In the genomic region with DNA sequence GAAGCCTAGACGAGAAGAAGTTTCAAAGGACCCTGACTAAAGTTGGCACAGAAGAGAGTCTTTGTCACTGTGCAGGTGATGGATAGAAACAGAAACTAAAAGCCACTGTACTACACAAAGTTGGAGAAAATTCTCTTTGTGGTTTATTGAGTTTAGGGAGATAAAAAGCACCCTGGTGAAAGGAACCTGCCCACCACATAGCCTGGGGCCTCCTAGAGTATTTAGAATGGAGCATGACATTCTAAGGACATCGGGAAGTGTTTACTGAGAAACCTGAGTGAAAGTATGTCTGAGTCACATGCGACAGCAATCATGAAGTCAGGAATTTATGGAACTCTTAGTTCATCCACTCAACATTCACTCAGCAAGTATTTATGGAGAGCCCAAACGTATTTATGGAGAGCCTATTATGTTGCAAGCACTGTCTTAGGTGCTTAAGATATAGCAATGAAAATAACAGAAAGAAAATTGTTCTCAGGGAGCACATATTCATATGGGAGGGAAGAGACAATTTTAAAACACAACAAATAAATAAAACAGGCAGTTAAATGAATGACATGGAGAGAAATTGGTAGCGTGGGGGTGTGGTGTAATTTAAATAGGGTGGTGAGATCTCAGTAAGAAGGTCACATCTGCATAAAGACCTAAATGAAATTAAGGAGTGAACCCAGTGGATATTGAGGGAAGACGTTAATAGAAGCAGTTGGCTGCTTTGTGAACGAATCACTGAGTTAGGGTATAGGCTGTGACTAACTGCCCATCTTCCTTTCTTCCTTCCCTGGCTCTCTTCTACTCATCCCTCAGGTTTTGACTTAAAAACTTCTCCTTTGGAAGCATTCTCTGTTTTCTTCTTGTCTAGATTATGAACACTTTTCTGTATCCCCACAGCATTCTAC, we compare ENCODE assay signal across 8 cellular contexts.
DNase-seq lines count a peak whose midpoint lies in the region; ATAC-seq and TF ChIP-seq lines count a peak whose summit lies in the region.

No MANE protein-coding gene starts in this region.

- H3K9me3 ChIP-seq in A673 (ENCODE audit: low read depth, low read length, poor library complexity, severe bottlenecking): no peaks in the 10 kb centered on the region
- H3K9me3 ChIP-seq in esophagus squamous epithelium: no peaks in the 10 kb centered on the region

- BruUV-seq in A673 (replicated peaks; lab: Mats Ljungman, UMichigan): no TSS peak

- TF ChIP-seq CTCF in A673 (conservative IDR thresholded peaks at IDR 0.05; ENCODE audit: low read depth, low read length) (no peak), WI38 (IDR thresholded peaks at IDR 0.05; ENCODE audit: low read depth, low read length) (no peak), progenitor cell of endocrine pancreas (IDR thresholded peaks at IDR 0.05; ENCODE audit: unreplicated experiment) (no peak), esophagus squamous epithelium (IDR thresholded peaks at IDR 0.05) (no peak)

- peaks cover 30% of the 10 kb centered on the region for H3K4me1 Mint-ChIP-seq in progenitor cell of endocrine pancreas (ENCODE audit: low read depth)

- H3K27me3 ChIP-seq in A673 (replicated peaks; ENCODE audit: insufficient read depth, low read depth, low read length, poor library complexity) (no peaks in the 10 kb centered on the region), esophagus squamous epithelium (no peaks in the 10 kb centered on the region)

- no peak for TF ChIP-seq POLR2A in esophagus squamous epithelium (IDR thresholded peaks at IDR 0.05)

- intact Hi-C loops in A673 (cut with micrococcal nuclease; ENCODE audit: unreplicated experiment) (no loop called here), esophagus squamous epithelium (cut with DNase I) (no loop called here)

- POLR2A ChIA-PET in A673 (lab: Charles Lee; ENCODE audit: low non-redundant PET): no interaction called here

- no peak overlapping the region for H3K27ac Mint-ChIP-seq in progenitor cell of endocrine pancreas

- ATAC-seq in GM19025 (IDR thresholded peaks at IDR 0.05; ENCODE audit: low read depth, unreplicated experiment) (peak; percentile 60), HG03354 (IDR thresholded peaks at IDR 0.05; ENCODE audit: poor library complexity, severe bottlenecking, unreplicated experiment) (peak; percentile 61)

- H3K27me3 Mint-ChIP-seq in progenitor cell of endocrine pancreas: no peaks in the 10 kb centered on the region

- H3K9me3 Mint-ChIP-seq in progenitor cell of endocrine pancreas (ENCODE audit: low read depth): no peaks in the 10 kb centered on the region

- WGBS in esophagus squamous epithelium, 2 donors: 51 to 59% methylated on average over 7 of the region's 7 CpGs

- H3K4me1 ChIP-seq in A673 (ENCODE audit: insufficient read depth, low read length, poor library complexity, severe bottlenecking): peaks cover 12% of the 10 kb centered on the region
- peaks cover 5 to 31% (median 13%) of the 10 kb centered on the region in 3 donors for H3K4me1 ChIP-seq in esophagus squamous epithelium

- H3K36me3 ChIP-seq in A673 (ENCODE audit: insufficient read depth, low read length, poor library complexity, severe bottlenecking) (no peaks in the 10 kb centered on the region), esophagus squamous epithelium (no peaks in the 10 kb centered on the region)

- no peaks in the 10 kb centered on the region for H3K36me3 Mint-ChIP-seq in progenitor cell of endocrine pancreas (ENCODE audit: insufficient read depth)

- H3K4me3 ChIP-seq in A673 (ENCODE audit: low read depth, low read length, poor library complexity, severe bottlenecking) (no peak overlapping the region), WI38 (ENCODE audit: low read depth, low read length) (peak overlapping the region; percentile 17), esophagus squamous epithelium (peak overlapping the region in 1 of 4 donors; percentile 26)

- DNase-seq in A673 (ENCODE audit: low spot score) (peak; percentile 27), kidney glomerular epithelial cell (lab: John Stamatoyannopoulos, UW) (peak; percentile 39), progenitor cell of endocrine pancreas (ENCODE audit: low spot score, unreplicated experiment) (no peak), esophagus squamous epithelium (lab: John Stamatoyannopoulos, UW) (no peak), HuH-7 (ENCODE audit: low spot score) (no peak)

- CTCF ChIA-PET in A673 (lab: Charles Lee): no interaction called here

- no peak overlapping the region for H3K4me3 Mint-ChIP-seq in progenitor cell of endocrine pancreas (ENCODE audit: low read depth)

- H3K27ac ChIP-seq in A673 (ENCODE audit: low read depth, low read length, poor library complexity, severe bottlenecking): no peak overlapping the region
- H3K27ac ChIP-seq in esophagus squamous epithelium: peak overlapping the region in 1 of 4 donors; percentile 22

Comparison
In these comparisons a context has a peak if more than half of its experiments do, and no peak if none do; other contexts are left out.
1. DNase-seq: peak in A673 (single experiment) and kidney glomerular epithelial cell (single experiment); none in progenitor cell of endocrine pancreas (single experiment), esophagus squamous epithelium (single experiment) and HuH-7 (single experiment).